22 cellular contexts compared by ENCODE assay signal in genomic region chr11:15774021-15774862, GRCh38.
DNase-seq lines count a peak whose midpoint lies in the region; ATAC-seq and TF ChIP-seq lines count a peak whose summit lies in the region.
"Had no signal": no experiment of that assay in that cellular context is flagged by ENCODE, and none has a peak within 500 bp of the region (broad histone marks: within the 10 kb centered on the region; RNA-seq: fewer than 3 reads in every experiment).

No MANE protein-coding gene starts in this region.

- H3K79me2 ChIP-seq in neural progenitor cell (ENCODE audit: low read depth) = no peaks in the 10 kb centered on the region
- H3K79me2 ChIP-seq in PC-9 (ENCODE audit: low read depth) = no peaks in the 10 kb centered on the region

- H3F3A ChIP-seq in neural progenitor cell (ENCODE audit: low read depth) (peaks cover 6% of the 10 kb centered on the region), PC-9 (ENCODE audit: insufficient read depth, low read depth) (no peaks in the 10 kb centered on the region)

- H3K27me3 ChIP-seq in heart left ventricle = no peaks in the 10 kb centered on the region
- H3K27me3 ChIP-seq in neural progenitor cell = no peaks in the 10 kb centered on the region
- H3K27me3 ChIP-seq in PC-9 (ENCODE audit: insufficient read depth, low read depth) = no peaks in the 10 kb centered on the region
- H3K27me3 ChIP-seq: BLaER1 had no signal

- H4K20me1 ChIP-seq in neural progenitor cell (ENCODE audit: low read depth) (no peaks in the 10 kb centered on the region), PC-9 (ENCODE audit: insufficient read depth) (no peaks in the 10 kb centered on the region)
- H4K20me1 ChIP-seq: BLaER1 had no signal

- H3K4me3 Mint-ChIP-seq in neural progenitor cell = peak overlapping the region; percentile 16
- H3K4me3 Mint-ChIP-seq: memory B cell; stimulated activated naive CD8-positive, alpha-beta T cell treated with anti-CD3 and anti-CD28 coated beads, Interleukin-15, amount 100 ng/mL, for 72 hours; T-helper 1 cell treated with Interleukin-12 subunit alpha and Interleukin-12 subunit beta and Interleukin-4 antibody, amounts not matched to agents 30 μg/mL and 1 μg/mL, for 36 hours had no signal

- H3K9me3 ChIP-seq in heart left ventricle = no peaks in the 10 kb centered on the region
- H3K9me3 ChIP-seq in neural progenitor cell (ENCODE audit: low read depth) = no peaks in the 10 kb centered on the region
- H3K9me3 ChIP-seq in PC-9 (ENCODE audit: insufficient read depth, low read depth) = no peaks in the 10 kb centered on the region
- H3K9me3 ChIP-seq: BLaER1, HAP-1 had no signal

- CTCF ChIA-PET in PC-9 (lab: Charles Lee) = no interaction called here

- H3K27me3 Mint-ChIP-seq in neural progenitor cell (ENCODE audit: insufficient read depth, low read depth) = peaks cover 30% of the 10 kb centered on the region
- H3K27me3 Mint-ChIP-seq: memory B cell had no signal

- peak; percentile 45 for ATAC-seq in Right ventricle myocardium inferior
- ATAC-seq in heart left ventricle = peak in 3 of 4 donors; percentile 7 to 22 (median 9)
- ATAC-seq in HG03432 (IDR thresholded peaks at IDR 0.05; ENCODE audit: unreplicated experiment) = no peak
- ATAC-seq: stimulated activated naive CD8-positive, alpha-beta T cell treated with anti-CD3 and anti-CD28 coated beads, Interleukin-15, amount 100 ng/mL, for 72 hours had no signal

- H2AFZ ChIP-seq in neural progenitor cell (replicated peaks) (no peak overlapping the region), PC-9 (no peak overlapping the region)

- 76 to 80% (median 78%) methylated on average over 14 of the region's 14 CpGs for WGBS in heart left ventricle, 4 donors

- BruUV-seq in PC-9 (replicated peaks; lab: Mats Ljungman, UMichigan) = no TSS peak

- no peaks in the 10 kb centered on the region for H3K36me3 ChIP-seq in heart left ventricle
- H3K36me3 ChIP-seq in neural progenitor cell = no peaks in the 10 kb centered on the region
- H3K36me3 ChIP-seq in PC-9 (ENCODE audit: low read depth) = no peaks in the 10 kb centered on the region
- H3K36me3 ChIP-seq: BLaER1, HAP-1 had no signal

- TF ChIP-seq CTCF in heart left ventricle (IDR thresholded peaks at IDR 0.05) = no peak
- TF ChIP-seq CTCF in neural progenitor cell (IDR thresholded peaks at IDR 0.05) = no peak
- TF ChIP-seq CTCF in PC-9 (conservative IDR thresholded peaks at IDR 0.05) = no peak

- peaks cover 42% of the 10 kb centered on the region for H3K4me1 Mint-ChIP-seq in neural progenitor cell
- H3K4me1 Mint-ChIP-seq: memory B cell; stimulated activated naive CD8-positive, alpha-beta T cell treated with anti-CD3 and anti-CD28 coated beads, Interleukin-15, amount 100 ng/mL, for 72 hours had no signal

- TF ChIP-seq POLR2A in heart left ventricle (IDR thresholded peaks at IDR 0.05) = no peak

- no peak for DNase-seq in Right ventricle myocardium inferior (ENCODE audit: missing footprints)
- DNase-seq in cardiac septum (ENCODE audit: low spot score) = no peak
- DNase-seq in heart left ventricle = no peak
- DNase-seq in neural progenitor cell (ENCODE audit: low spot score) = peak; percentile 20
- no peak for DNase-seq in SIG-M5 (lab: John Stamatoyannopoulos, UW)
- DNase-seq in PC-9 = no peak
- DNase-seq in T-helper 1 cell = no peak
- DNase-seq: activated naive CD4-positive, alpha-beta T cell treated with Interleukin-2 at 50 U/mL for 16 hours; amygdala; effector memory CD4-positive, alpha-beta T cell; hypothalamus; NCI-H1436 treated with DMSO at 0.1 percent for 48 hours; NCI-H2171; SHP77; stimulated activated CD4-positive, alpha-beta T cell treated with anti-CD3 and anti-CD28 coated beads, Interleukin-2, amount 100 ng/mL, for 24 hours; stimulated activated naive CD8-positive, alpha-beta T cell treated with anti-CD3 and anti-CD28 coated beads, Interleukin-15, amount 100 ng/mL, for 72 hours had no signal

- POLR2A ChIA-PET in PC-9 (lab: Charles Lee; ENCODE audit: unreplicated experiment) = no interaction called here

- no peak overlapping the region for H3K4me3 ChIP-seq in heart left ventricle
- no peak overlapping the region for H3K4me3 ChIP-seq in neural progenitor cell
- no peak overlapping the region for H3K4me3 ChIP-seq in PC-9
- H3K4me3 ChIP-seq: BLaER1, HAP-1 had no signal

- no peaks in the 10 kb centered on the region for H3K9me3 Mint-ChIP-seq in neural progenitor cell
- H3K9me3 Mint-ChIP-seq: memory B cell; stimulated activated naive CD8-positive, alpha-beta T cell treated with anti-CD3 and anti-CD28 coated beads, Interleukin-15, amount 100 ng/mL, for 72 hours; T-helper 1 cell treated with Interleukin-12 subunit alpha and Interleukin-12 subunit beta and Interleukin-4 antibody, amounts not matched to agents 30 μg/mL and 1 μg/mL, for 36 hours had no signal

- peak overlapping the region; percentile 24 for H3K4me2 ChIP-seq in neural progenitor cell
- H3K4me2 ChIP-seq in PC-9 = no peak overlapping the region
- H3K4me2 ChIP-seq: BLaER1 had no signal

- H3K4me1 ChIP-seq in heart left ventricle (peaks cover 0 to 21% (median 10%) of the 10 kb centered on the region in 12 donors), neural progenitor cell (peaks cover 23% of the 10 kb centered on the region), PC-9 (replicated peaks; ENCODE audit: insufficient read depth) (peaks cover 14% of the 10 kb centered on the region)
- H3K4me1 ChIP-seq: BLaER1, HAP-1 had no signal

- H3K36me3 Mint-ChIP-seq in neural progenitor cell = peaks cover 2% of the 10 kb centered on the region
- H3K36me3 Mint-ChIP-seq: memory B cell had no signal

- H3K27ac Mint-ChIP-seq in neural progenitor cell = no peak overlapping the region
- H3K27ac Mint-ChIP-seq: memory B cell; stimulated activated naive CD8-positive, alpha-beta T cell treated with anti-CD3 and anti-CD28 coated beads, Interleukin-15, amount 100 ng/mL, for 72 hours; T-helper 1 cell treated with Interleukin-12 subunit alpha and Interleukin-12 subunit beta and Interleukin-4 antibody, amounts not matched to agents 30 μg/mL and 1 μg/mL, for 36 hours had no signal

- no peaks in the 10 kb centered on the region for H3K9me2 ChIP-seq in PC-9 (ENCODE audit: insufficient read depth)

- H3K27ac ChIP-seq in heart left ventricle (peak overlapping the region in 9 of 12 donors; percentile 3 to 87 (median 33)), neural progenitor cell (no peak overlapping the region), PC-9 (no peak overlapping the region)
- H3K27ac ChIP-seq: BLaER1, VCaP had no signal

- H3K9ac ChIP-seq in neural progenitor cell = no peak overlapping the region
- H3K9ac ChIP-seq: BLaER1 had no signal

- intact Hi-C loops in Right ventricle myocardium inferior (cut with DNase I) (loop anchor here (5.0 kb wide), 1 partner anchor 838 kb away; no protein-coding TSS in a partner anchor), cardiac septum (cut with DNase I) (no loop called here), heart left ventricle (cut with DNase I) (loop anchor here in 5 of 10 donors (5.0 kb wide), 2 partner anchors 43 to 838 kb away; no protein-coding TSS in a partner anchor), PC-9 (cut with micrococcal nuclease; ENCODE audit: unreplicated experiment) (no loop called here)

Comparison
In these comparisons a context has a peak if more than half of its experiments do, and no peak if none do; other contexts are left out.
1. H3K27ac ChIP-seq: peak in heart left ventricle (9 of 12); none in neural progenitor cell (single experiment) and PC-9 (single experiment).